In the genomic region with DNA sequence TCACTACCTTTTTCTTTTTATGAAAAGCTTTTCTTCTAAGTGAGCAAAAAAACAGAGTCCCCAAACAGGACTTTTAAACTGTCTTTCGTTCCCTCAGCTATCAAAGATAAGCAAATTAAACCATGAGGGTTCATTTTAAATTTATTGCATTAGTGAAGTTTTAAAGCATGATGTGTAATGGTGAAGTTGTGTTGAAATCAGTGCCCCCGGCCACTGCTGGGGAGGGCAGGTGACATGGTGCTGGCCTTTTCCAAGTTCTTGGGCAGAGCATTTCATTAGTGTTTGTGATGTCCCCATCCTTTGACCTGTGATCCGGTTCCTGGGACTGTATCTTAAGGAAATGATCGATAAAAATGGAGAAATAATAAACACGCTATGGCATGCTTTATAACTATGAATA, we compare ENCODE assay signal across 28 cellular contexts.
"Had no signal": no experiment of that assay in that cellular context is flagged by ENCODE, and none has a peak within 500 bp of the region (broad histone marks: within the 10 kb centered on the region; RNA-seq: fewer than 3 reads in every experiment).

No MANE protein-coding gene starts in this region.

- H3K27me3 ChIP-seq: stomach, suprapubic skin, testis, thyroid gland, tibial artery, tibial nerve, transverse colon, upper lobe of left lung, upper lobe of right lung, uterus, vagina had no signal

- H3K36me3 ChIP-seq: stomach, suprapubic skin, thoracic aorta, thyroid gland, tibial artery, tibial nerve, transverse colon, upper lobe of left lung, upper lobe of right lung, uterus, vagina had no signal

- H3K4me1 Mint-ChIP-seq: stimulated activated effector memory CD8-positive, alpha-beta T cell treated with anti-CD3 and anti-CD28 coated beads, Interleukin-12 subunit alpha, Interleukin-12 subunit beta, amount 100 ng/mL, for 72 hours; stimulated activated memory B cell treated with anti-CD40 and anti-IgM and Interleukin-4, amounts not matched to agents 10 μg/mL and 1 μg/mL and 100 μg/mL, for 72 hours; stimulated activated naive B cell treated with anti-CD40 and anti-IgM and Interleukin-4, amounts not matched to agents 10 μg/mL and 1 μg/mL and 100 μg/mL, for 72 hours; stimulated activated naive CD8-positive, alpha-beta T cell treated with anti-CD3 and anti-CD28 coated beads, Interleukin-15, amount 100 ng/mL, for 72 hours had no signal

- H3K27me3 Mint-ChIP-seq: stimulated activated memory B cell treated with anti-CD40 and anti-IgM and Interleukin-4, amounts not matched to agents 10 μg/mL and 1 μg/mL and 100 μg/mL, for 72 hours; stimulated activated naive B cell treated with anti-CD40 and anti-IgM and Interleukin-4, amounts not matched to agents 10 μg/mL and 1 μg/mL and 100 μg/mL, for 72 hours; stimulated activated naive CD8-positive, alpha-beta T cell treated with anti-CD3 and anti-CD28 coated beads, Interleukin-15, amount 100 ng/mL, for 72 hours; stimulated activated naive CD8-positive, alpha-beta T cell treated with anti-CD3 and anti-CD28 coated beads, Interleukin-15, Interleukin-2, amounts not matched to agents 100 ng/mL and 50 ng/mL, for 24 hours; type B pancreatic cell had no signal

- H3K4me1 ChIP-seq: stomach, testis, thyroid gland, transverse colon, upper lobe of left lung, upper lobe of right lung, uterus had no signal

- H3K4me3 ChIP-seq: stomach, suprapubic skin, testis, thoracic aorta, thyroid gland, tibial artery, tibial nerve, transverse colon, upper lobe of left lung, upper lobe of right lung, uterus, vagina had no signal

- H3K27ac ChIP-seq: stomach, suprapubic skin, testis, thoracic aorta, thyroid gland, tibial nerve, transverse colon, upper lobe of left lung, upper lobe of right lung, uterus, vagina had no signal

- H3K27ac Mint-ChIP-seq: stimulated activated effector memory CD8-positive, alpha-beta T cell treated with anti-CD3 and anti-CD28 coated beads, Interleukin-12 subunit alpha, Interleukin-12 subunit beta, amount 100 ng/mL, for 72 hours; stimulated activated memory B cell treated with anti-CD40 and anti-IgM and Interleukin-4, amounts not matched to agents 10 μg/mL and 1 μg/mL and 100 μg/mL, for 72 hours; stimulated activated naive B cell treated with anti-CD40 and anti-IgM and Interleukin-4, amounts not matched to agents 10 μg/mL and 1 μg/mL and 100 μg/mL, for 72 hours; stimulated activated naive CD8-positive, alpha-beta T cell treated with anti-CD3 and anti-CD28 coated beads, Interleukin-15, Interleukin-2, amounts not matched to agents 100 ng/mL and 50 ng/mL, for 24 hours; type B pancreatic cell had no signal

- H3K9me3 ChIP-seq: stomach, suprapubic skin, testis, thoracic aorta, thyroid gland, tibial artery, transverse colon, upper lobe of left lung, upper lobe of right lung, vagina had no signal

- H3K4me3 Mint-ChIP-seq: stimulated activated effector memory CD8-positive, alpha-beta T cell treated with anti-CD3 and anti-CD28 coated beads, Interleukin-12 subunit alpha, Interleukin-12 subunit beta, amount 100 ng/mL, for 72 hours; stimulated activated memory B cell treated with anti-CD40 and anti-IgM and Interleukin-4, amounts not matched to agents 10 μg/mL and 1 μg/mL and 100 μg/mL, for 72 hours; stimulated activated naive B cell treated with anti-CD40 and anti-IgM and Interleukin-4, amounts not matched to agents 10 μg/mL and 1 μg/mL and 100 μg/mL, for 72 hours; stimulated activated naive CD8-positive, alpha-beta T cell treated with anti-CD3 and anti-CD28 coated beads, Interleukin-15, amount 100 ng/mL, for 72 hours; stimulated activated naive CD8-positive, alpha-beta T cell treated with anti-CD3 and anti-CD28 coated beads, Interleukin-15, Interleukin-2, amounts not matched to agents 100 ng/mL and 50 ng/mL, for 24 hours; type B pancreatic cell had no signal

- DNase-seq: stimulated activated CD4-positive, alpha-beta T cell treated with anti-CD3 and anti-CD28 coated beads, Interleukin-2, amount 100 ng/mL, for 48 hours; stimulated activated CD4-positive, alpha-beta T cell treated with anti-CD3 and anti-CD28 coated beads, Interleukin-4, amount 100 ng/mL, for 1 hour; stimulated activated CD4-positive, alpha-beta T cell treated with anti-CD3 and anti-CD28 coated beads, Interleukin-4, amount 100 ng/mL, for 24 hours; stimulated activated CD4-positive, alpha-beta T cell treated with anti-CD3 and anti-CD28 coated beads, Interleukin-4, amount 100 ng/mL, for 4 hours; stimulated activated CD8-positive, alpha-beta memory T cell treated with anti-CD3 and anti-CD28 coated beads, Interleukin-4, amount 100 ng/mL, for 48 hours; stimulated activated naive B cell treated with anti-CD40 and anti-IgM and Interleukin-4, amounts not matched to agents 10 μg/mL and 1 μg/mL and 100 μg/mL, for 72 hours; stimulated activated naive CD4-positive, alpha-beta T cell; stimulated activated naive CD4-positive, alpha-beta T cell treated with Interleukin-2 at 50 U/mL for 16 hours; stimulated activated naive CD8-positive, alpha-beta T cell treated with anti-CD3 and anti-CD28 coated beads, Interleukin-15, amount 100 ng/mL, for 72 hours; stimulated activated naive CD8-positive, alpha-beta T cell treated with anti-CD3 and anti-CD28 coated beads, Interleukin-15, Interleukin-2, amounts not matched to agents 100 U/mL and 50 U/mL, for 24 hours; stomach; substantia nigra; testis; thyroid gland; tibial artery; transverse colon; upper lobe of left lung; upper lobe of right lung; uterus had no signal

- H3K36me3 Mint-ChIP-seq: stimulated activated effector memory CD8-positive, alpha-beta T cell treated with anti-CD3 and anti-CD28 coated beads, Interleukin-12 subunit alpha, Interleukin-12 subunit beta, amount 100 ng/mL, for 72 hours; stimulated activated memory B cell treated with anti-CD40 and anti-IgM and Interleukin-4, amounts not matched to agents 10 μg/mL and 1 μg/mL and 100 μg/mL, for 72 hours had no signal

- ATAC-seq: stimulated activated effector memory CD8-positive, alpha-beta T cell treated with anti-CD3 and anti-CD28 coated beads, Interleukin-12 subunit alpha, Interleukin-12 subunit beta, amount 100 ng/mL, for 72 hours; stimulated activated memory B cell treated with anti-CD40 and anti-IgM and Interleukin-4, amounts not matched to agents 10 μg/mL and 1 μg/mL and 100 μg/mL, for 72 hours; stimulated activated naive B cell treated with anti-CD40 and anti-IgM and Interleukin-4, amounts not matched to agents 10 μg/mL and 1 μg/mL and 100 μg/mL, for 72 hours; stimulated activated naive CD8-positive, alpha-beta T cell treated with anti-CD3 and anti-CD28 coated beads, Interleukin-15, amount 100 ng/mL, for 72 hours; stimulated activated naive CD8-positive, alpha-beta T cell treated with anti-CD3 and anti-CD28 coated beads, Interleukin-15, Interleukin-2, amounts not matched to agents 100 U/mL and 50 U/mL, for 24 hours; upper lobe of right lung had no signal

- FAIRE-seq: urothelium cell line had no signal
